Comparison of ENCODE assay signal across 19 cellular contexts in the genomic region with DNA sequence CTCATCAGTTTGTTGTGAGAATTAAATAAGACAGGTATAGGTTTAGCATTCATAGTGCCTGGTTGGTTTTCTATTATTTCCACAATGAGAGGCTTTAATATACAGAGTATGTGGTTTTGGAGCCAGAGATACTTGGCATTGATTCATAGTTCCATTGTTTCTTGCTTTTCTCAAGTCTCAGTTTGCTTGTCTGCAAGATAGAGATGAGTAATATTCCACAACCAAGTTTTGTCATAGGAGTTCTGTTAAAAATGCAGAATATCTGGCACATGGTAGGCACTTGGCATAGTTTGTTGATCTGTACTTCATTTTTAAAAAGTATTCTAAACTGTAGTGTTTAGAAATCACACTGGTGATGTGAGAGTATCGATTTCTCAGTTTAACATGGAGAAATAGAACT. TPM values are rescaled to one million over a fixed set of nuclear protein-coding genes. Genes with fewer than 3 reads are reported as not detected.
DNase-seq lines count a peak whose midpoint lies in the region; ATAC-seq and TF ChIP-seq lines count a peak whose summit lies in the region.
"Had no signal": no experiment of that assay in that cellular context is flagged by ENCODE, and none has a peak within 500 bp of the region (broad histone marks: within the 10 kb centered on the region; RNA-seq: fewer than 3 reads in every experiment).

No MANE protein-coding gene starts in this region.

- H3K4me3 ChIP-seq in AG09309 (ENCODE audit: control insufficient read depth, low read depth, low read length) (no peak overlapping the region), MG63 (no peak overlapping the region), choroid plexus epithelial cell (ENCODE audit: low read depth, low read length) (peak overlapping the region; percentile 24), ascending aorta (no peak overlapping the region)
- H3K4me3 ChIP-seq: esophagus squamous epithelium, right atrium auricular region had no signal

- H3K36me3 ChIP-seq in MG63 (no peaks in the 10 kb centered on the region), ascending aorta (no peaks in the 10 kb centered on the region)
- H3K36me3 ChIP-seq: esophagus squamous epithelium, right atrium auricular region had no signal

- TF ChIP-seq CTCF in AG09309 (IDR thresholded peaks at IDR 0.05; ENCODE audit: control insufficient read depth, insufficient read depth, low read depth, low read length, missing control alignments) (no peak), choroid plexus epithelial cell (conservative IDR thresholded peaks at IDR 0.05; ENCODE audit: low read depth, low read length) (no peak), ascending aorta (IDR thresholded peaks at IDR 0.05) (no peak)

- no peak overlapping the region for H3K27ac ChIP-seq in ascending aorta
- H3K27ac ChIP-seq: esophagus squamous epithelium, right atrium auricular region had no signal

- DNase-seq in AG09309 (ENCODE audit: low read depth) (peak; percentile 31), MG63 (peak; percentile 3), choroid plexus epithelial cell (ENCODE audit: low read depth) (peak; percentile 68), kidney glomerular epithelial cell (lab: John Stamatoyannopoulos, UW) (peak; percentile 3), Right ventricle myocardium superior (no peak), NCI-H1417 treated with DMSO at 0.1 percent for 48 hours (lab: John Stamatoyannopoulos, UW) (no peak), ascending aorta (ENCODE audit: low spot score in 2 of 2) (no peak), HPDE6-E6E7 (ENCODE audit: extremely low spot score) (no peak)
- DNase-seq: activated CD4-positive, alpha-beta T cell treated with anti-CD3 and anti-CD28 coated beads for 48 hours; activated CD8-positive, alpha-beta memory T cell treated with anti-CD3 and anti-CD28 coated beads, Interleukin-2, amount 50 U/mL, for 48 hours; activated naive CD4-positive, alpha-beta T cell; CD8-positive, alpha-beta memory T cell; esophagus squamous epithelium; NCI-H2029 treated with DMSO at 0.1 percent for 48 hours; NCI-H524 treated with DMSO at 0.1 percent for 48 hours; PC-3; stimulated activated CD4-positive, alpha-beta T cell treated with anti-CD3 and anti-CD28 coated beads, Interleukin-1b, Interleukin-23, amount 100 ng/mL, for 48 hours had no signal

- H3K27me3 ChIP-seq in MG63: no peaks in the 10 kb centered on the region
- H3K27me3 ChIP-seq in ascending aorta: no peaks in the 10 kb centered on the region
- H3K27me3 ChIP-seq: esophagus squamous epithelium, right atrium auricular region had no signal

- no peaks in the 10 kb centered on the region for H3K4me1 ChIP-seq in ascending aorta
- H3K4me1 ChIP-seq: esophagus squamous epithelium, right atrium auricular region had no signal

- no peak for ATAC-seq in Right ventricle myocardium superior (ENCODE audit: poor library complexity)
- ATAC-seq: HepG2, PC-3 had no signal

- H3K9me3 ChIP-seq in MG63 (no peaks in the 10 kb centered on the region), ascending aorta (no peaks in the 10 kb centered on the region)
- H3K9me3 ChIP-seq: esophagus squamous epithelium, right atrium auricular region had no signal

- intact Hi-C loops in Right ventricle myocardium superior (cut with DNase I) (no loop called here), ascending aorta (cut with DNase I) (no loop called here)

RNA-seq across cellular contexts. Expression of a gene that starts 37.5 kb away (rescaled TPM):
- 0.59 and 2.8 TPM in 2 replicates for total RNA-seq in MG63 (2014; rRNA removed; shearing (Covaris generic); ENCODE audit: low replicate concordance)
- total RNA-seq in Right ventricle myocardium superior (1.0 TPM), ascending aorta (0.43 TPM)
- total RNA-seq: PC-3 had no signal

Comparison
In these comparisons a context has a peak if more than half of its experiments do, and no peak if none do; other contexts are left out.
1. DNase-seq: peak in AG09309 (single experiment), MG63 (single experiment), choroid plexus epithelial cell (single experiment) and kidney glomerular epithelial cell (single experiment); none in Right ventricle myocardium superior (single experiment), NCI-H1417 treated with DMSO at 0.1 percent for 48 hours (single experiment), ascending aorta (0 of 2) and HPDE6-E6E7 (single experiment).